20 cellular contexts compared by ENCODE assay signal in the genomic region with DNA sequence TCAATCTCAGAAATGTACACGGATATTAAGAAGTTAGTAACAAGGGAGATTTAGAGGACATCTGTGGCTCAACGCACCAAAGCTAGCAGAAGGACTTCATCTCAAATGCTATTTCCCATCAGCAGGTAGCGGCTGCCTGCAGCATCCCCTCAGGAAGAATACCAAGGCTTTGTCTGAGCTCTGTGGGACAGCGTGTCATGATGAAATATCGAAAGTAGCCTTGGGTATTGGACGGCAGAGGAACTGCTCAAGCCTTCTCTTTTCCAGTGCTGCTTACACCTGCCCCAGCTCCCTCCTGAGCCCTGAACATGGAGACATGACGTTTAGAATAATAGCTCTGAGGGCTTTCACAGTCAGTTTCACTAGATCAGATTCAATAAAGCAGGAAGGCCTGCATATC.
"Had no signal": no experiment of that assay in that cellular context is flagged by ENCODE, and none has a peak within 500 bp of the region (broad histone marks: within the 10 kb centered on the region; RNA-seq: fewer than 3 reads in every experiment).

No MANE protein-coding gene starts in this region.

- H3K9me3 ChIP-seq: neutrophil, psoas muscle, right lobe of liver, suprapubic skin, thyroid gland, upper lobe of left lung had no signal

- H3K4me1 ChIP-seq: psoas muscle, right lobe of liver, suprapubic skin, thyroid gland, upper lobe of left lung, uterus had no signal

- H3K4me1 Mint-ChIP-seq: nephron progenitor cell; stimulated activated effector memory CD8-positive, alpha-beta T cell treated with anti-CD3 and anti-CD28 coated beads, Interleukin-12 subunit alpha, Interleukin-12 subunit beta, amount 100 ng/mL, for 72 hours had no signal

- H3K27ac Mint-ChIP-seq: naive thymus-derived CD4-positive, alpha-beta T cell; nephron progenitor cell; stimulated activated effector memory CD8-positive, alpha-beta T cell treated with anti-CD3 and anti-CD28 coated beads, Interleukin-12 subunit alpha, Interleukin-12 subunit beta, amount 100 ng/mL, for 72 hours had no signal

- ATAC-seq: naive thymus-derived CD4-positive, alpha-beta T cell; psoas muscle; right lobe of liver; stimulated activated effector memory CD8-positive, alpha-beta T cell treated with anti-CD3 and anti-CD28 coated beads, Interleukin-12 subunit alpha, Interleukin-12 subunit beta, amount 100 ng/mL, for 72 hours; stimulated activated naive CD8-positive, alpha-beta T cell treated with anti-CD3 and anti-CD28 coated beads, Interleukin-15, Interleukin-2, amounts not matched to agents 100 U/mL and 50 U/mL, for 24 hours had no signal

- H3K9me3 Mint-ChIP-seq: nephron progenitor cell; stimulated activated effector memory CD8-positive, alpha-beta T cell treated with anti-CD3 and anti-CD28 coated beads, Interleukin-12 subunit alpha, Interleukin-12 subunit beta, amount 100 ng/mL, for 72 hours had no signal

- H3K36me3 Mint-ChIP-seq: naive thymus-derived CD4-positive, alpha-beta T cell; stimulated activated effector memory CD8-positive, alpha-beta T cell treated with anti-CD3 and anti-CD28 coated beads, Interleukin-12 subunit alpha, Interleukin-12 subunit beta, amount 100 ng/mL, for 72 hours had no signal

- DNase-seq: effector CD4-positive, alpha-beta T cell; foreskin melanocyte; head of caudate nucleus; hippocampal formation; kidney glomerular epithelial cell; naive thymus-derived CD4-positive, alpha-beta T cell; nephron progenitor cell; psoas muscle; retina; right lobe of liver; stimulated activated CD4-positive, alpha-beta T cell treated with anti-CD3 and anti-CD28 coated beads, Interleukin-4, amount 100 ng/mL, for 1 hour; stimulated activated CD8-positive, alpha-beta memory T cell treated with anti-CD3 and anti-CD28 coated beads, Interleukin-4, amount 100 ng/mL, for 48 hours; stimulated activated naive CD8-positive, alpha-beta T cell treated with anti-CD3 and anti-CD28 coated beads, Interleukin-15, Interleukin-2, amounts not matched to agents 100 U/mL and 50 U/mL, for 24 hours; thyroid gland; upper lobe of left lung; uterus had no signal

- H3K27me3 ChIP-seq: neutrophil, right lobe of liver, suprapubic skin, thyroid gland, upper lobe of left lung, uterus had no signal

- H3K36me3 ChIP-seq: neutrophil, right lobe of liver, suprapubic skin, thyroid gland, upper lobe of left lung, uterus had no signal

- H3K4me3 ChIP-seq: psoas muscle, right lobe of liver, suprapubic skin, thyroid gland, upper lobe of left lung, uterus had no signal

- H3K27ac ChIP-seq: neutrophil, psoas muscle, right lobe of liver, suprapubic skin, thyroid gland, upper lobe of left lung, uterus had no signal

- FAIRE-seq: islet of Langerhans had no signal

- H3K4me3 Mint-ChIP-seq: naive thymus-derived CD4-positive, alpha-beta T cell; nephron progenitor cell; stimulated activated effector memory CD8-positive, alpha-beta T cell treated with anti-CD3 and anti-CD28 coated beads, Interleukin-12 subunit alpha, Interleukin-12 subunit beta, amount 100 ng/mL, for 72 hours had no signal
